In genomic region chr1:193349046-193349535, GRCh38 we compare ENCODE assay signal across 22 cellular contexts.
A peak's percentile ranks its signal among the peaks of the same experiment; 100 is the strongest.
DNase-seq lines count a peak whose midpoint lies in the region; ATAC-seq and TF ChIP-seq lines count a peak whose summit lies in the region.
"Had no signal": no experiment of that assay in that cellular context is flagged by ENCODE, and none has a peak within 500 bp of the region (broad histone marks: within the 10 kb centered on the region; RNA-seq: fewer than 3 reads in every experiment).

No MANE protein-coding gene starts in this region.

- in situ Hi-C loops in HAP-1 (cut with MboI; ENCODE audit: low sequenced_read_pairs), result no loop called here

- TF ChIP-seq CTCF in A673 (conservative IDR thresholded peaks at IDR 0.05; ENCODE audit: low read depth, low read length), result no peak

- H3K27me3 Mint-ChIP-seq in CD4-positive, alpha-beta memory T cell, result peaks cover 0 to 1% of the 10 kb centered on the region in 2 donors
- H3K27me3 Mint-ChIP-seq: CD4-positive, alpha-beta T cell had no signal

- H3K27ac Mint-ChIP-seq in CD4-positive, alpha-beta memory T cell, result no peak overlapping the region
- H3K27ac Mint-ChIP-seq: CD4-positive, alpha-beta T cell had no signal

- H3K27me3 ChIP-seq in A673 (replicated peaks; ENCODE audit: insufficient read depth, low read depth, low read length, poor library complexity), result no peaks in the 10 kb centered on the region
- H3K27me3 ChIP-seq in HAP-1 (ENCODE audit: low read depth), result no peaks in the 10 kb centered on the region; the same call in 1 of the 2 replicates
- H3K27me3 ChIP-seq in CD4-positive, alpha-beta memory T cell (ENCODE audit: insufficient read depth, low read length), result no peaks in the 10 kb centered on the region

- H3K36me3 Mint-ChIP-seq in CD4-positive, alpha-beta memory T cell, result no peaks in the 10 kb centered on the region

- intact Hi-C loops in A673 (cut with micrococcal nuclease; ENCODE audit: unreplicated experiment), result loop anchor here (5.0 to 10.0 kb wide), 2 partner anchors 172 to 294 kb away; partner anchors contain the start of genes RO60 and UCHL5
- intact Hi-C loops in CD4-positive, alpha-beta memory T cell (cut with micrococcal nuclease), result no loop called here

- H3K4me3 ChIP-seq in A673 (ENCODE audit: low read depth, low read length, poor library complexity, severe bottlenecking) (no peak overlapping the region), mesodermal cell (ENCODE audit: extremely low read depth, insufficient read depth, low read length, poor library complexity, severe bottlenecking) (no peak overlapping the region), HAP-1 (no peak overlapping the region)
- no peak overlapping the region for H3K4me3 ChIP-seq in CD4-positive, alpha-beta memory T cell (ENCODE audit: low read length in 2 of 2)

- POLR2A ChIA-PET in A673 (lab: Charles Lee; ENCODE audit: low non-redundant PET), result interaction anchor here (0.7 kb wide), 1 partner anchor 228 kb away, joined by 3 read pairs; no protein-coding TSS in a partner anchor
- POLR2A ChIA-PET in CD4-positive, alpha-beta memory T cell (lab: Charles Lee; ENCODE audit: partially characterized antibody), result no interaction called here

- no peaks in the 10 kb centered on the region for H3K9me3 ChIP-seq in A673 (ENCODE audit: low read depth, low read length, poor library complexity, severe bottlenecking)
- H3K9me3 ChIP-seq in mesodermal cell (ENCODE audit: control insufficient read depth, low read length), result no peaks in the 10 kb centered on the region
- no peaks in the 10 kb centered on the region for H3K9me3 ChIP-seq in HAP-1
- no peaks in the 10 kb centered on the region for H3K9me3 ChIP-seq in CD4-positive, alpha-beta memory T cell (ENCODE audit: control insufficient read depth in 1 of 2, low read length in 2 of 2)

- H3K27ac ChIP-seq in A673 (ENCODE audit: low read depth, low read length, poor library complexity, severe bottlenecking) (peak overlapping the region; percentile 79), mesodermal cell (ENCODE audit: low read depth, low read length, severe bottlenecking) (peak overlapping the region; percentile 60)
- no peak overlapping the region for H3K27ac ChIP-seq in CD4-positive, alpha-beta memory T cell (ENCODE audit: low read depth, low read length)

- no TSS peak for BruUV-seq in A673 (replicated peaks; lab: Mats Ljungman, UMichigan)

- no peaks in the 10 kb centered on the region for H3K36me3 ChIP-seq in A673 (ENCODE audit: insufficient read depth, low read length, poor library complexity, severe bottlenecking)
- H3K36me3 ChIP-seq in mesodermal cell (ENCODE audit: control insufficient read depth, insufficient read depth, low read length), result no peaks in the 10 kb centered on the region
- H3K36me3 ChIP-seq in HAP-1 (replicated peaks), result no peaks in the 10 kb centered on the region
- H3K36me3 ChIP-seq in CD4-positive, alpha-beta memory T cell (ENCODE audit: insufficient read depth, low read length), result no peaks in the 10 kb centered on the region

- H3K9me3 Mint-ChIP-seq in CD4-positive, alpha-beta memory T cell, result no peaks in the 10 kb centered on the region
- H3K9me3 Mint-ChIP-seq: CD4-positive, alpha-beta T cell had no signal

- CTCF ChIA-PET in A673 (lab: Charles Lee), result no interaction called here
- CTCF ChIA-PET in CD4-positive, alpha-beta memory T cell (lab: Charles Lee; ENCODE audit: partially characterized antibody), result interaction anchor here (1.8 kb wide), 1 partner anchor 11 kb away, joined by 4 read pairs; no protein-coding TSS in a partner anchor

- no peaks in the 10 kb centered on the region for H3K4me1 Mint-ChIP-seq in CD4-positive, alpha-beta memory T cell

- WGBS in mesodermal cell (ENCODE audit: insufficient coverage in 2 of 2), 2 experiments, result no CpG with 5 or more reads among the region's 2 CpGs

- no peak overlapping the region for H3K4me3 Mint-ChIP-seq in CD4-positive, alpha-beta memory T cell
- H3K4me3 Mint-ChIP-seq: CD4-positive, alpha-beta T cell had no signal

- peak; percentile 17 for DNase-seq in A673 (ENCODE audit: low spot score)
- DNase-seq in retina, result peak; percentile 57
- no peak for DNase-seq in HAP-1 (ENCODE audit: low spot score in 2 of 2)
- no peak for DNase-seq in GOT3 (lab: John Stamatoyannopoulos, UW)
- no peak for DNase-seq in CD4-positive, alpha-beta memory T cell
- DNase-seq: 8988T; CD4-positive, alpha-beta T cell; DMS153; GF-D8; KG1; MV-4-11; NCI-H1417; NCI-H187; NCI-H2107; NCI-H2227 treated with DMSO at 0.1 percent for 48 hours; NCI-H510A treated with DMSO at 0.1 percent for 48 hours; RPMI8226; SHP77 treated with DMSO at 0.1 percent for 48 hours had no signal

- ATAC-seq in SK-N-SH treated with all-trans-retinoic acid at 6 μM for 48 hours, result peak; percentile 57
- no peak for ATAC-seq in GM18511 (IDR thresholded peaks at IDR 0.05; ENCODE audit: unreplicated experiment)
- ATAC-seq: HepG2 had no signal

- peaks cover 53% of the 10 kb centered on the region for H3K4me1 ChIP-seq in A673 (ENCODE audit: insufficient read depth, low read length, poor library complexity, severe bottlenecking)
- H3K4me1 ChIP-seq in mesodermal cell (ENCODE audit: control insufficient read depth, insufficient read depth, low read length, poor library complexity, severe bottlenecking), result no peaks in the 10 kb centered on the region
- no peaks in the 10 kb centered on the region for H3K4me1 ChIP-seq in HAP-1
- H3K4me1 ChIP-seq in CD4-positive, alpha-beta memory T cell (ENCODE audit: insufficient read depth, low read length), result no peaks in the 10 kb centered on the region

TF ChIP-seq in SK-N-SH treated with all-trans-retinoic acid at 6 μM for 48 hours, 23 proteins besides CTCF, POLR2A, EP300 and RAD21:
- 0 out of 2 replicates have a peak, but pooled peaks have one; percentile 20 for TF ChIP-seq ZC3H10 (CRISPR knock-in tag; IDR thresholded peaks at IDR 0.05)
- TF ChIP-seq, protein P1, sequence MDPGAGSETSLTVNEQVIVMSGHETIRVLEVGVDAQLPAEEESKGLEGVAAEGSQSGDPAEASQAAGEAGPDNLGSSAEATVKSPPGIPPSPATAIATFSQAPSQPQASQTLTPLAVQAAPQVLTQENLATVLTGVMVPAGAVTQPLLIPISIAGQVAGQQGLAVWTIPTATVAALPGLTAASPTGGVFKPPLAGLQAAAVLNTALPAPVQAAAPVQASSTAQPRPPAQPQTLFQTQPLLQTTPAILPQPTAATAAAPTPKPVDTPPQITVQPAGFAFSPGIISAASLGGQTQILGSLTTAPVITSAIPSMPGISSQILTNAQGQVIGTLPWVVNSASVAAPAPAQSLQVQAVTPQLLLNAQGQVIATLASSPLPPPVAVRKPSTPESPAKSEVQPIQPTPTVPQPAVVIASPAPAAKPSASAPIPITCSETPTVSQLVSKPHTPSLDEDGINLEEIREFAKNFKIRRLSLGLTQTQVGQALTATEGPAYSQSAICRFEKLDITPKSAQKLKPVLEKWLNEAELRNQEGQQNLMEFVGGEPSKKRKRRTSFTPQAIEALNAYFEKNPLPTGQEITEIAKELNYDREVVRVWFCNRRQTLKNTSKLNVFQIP (CRISPR knock-in tag; IDR thresholded peaks at IDR 0.05; ENCODE audit: borderline replicate concordance, low read depth), result no peak

Comparison
In these comparisons a context has a peak if more than half of its experiments do, and no peak if none do; other contexts are left out.
1. DNase-seq: peak in A673 (single experiment) and retina (single experiment); none in HAP-1 (0 of 2), GOT3 (single experiment) and CD4-positive, alpha-beta memory T cell (0 of 5).